Comparison of ENCODE assay signal across 12 cellular contexts in the genomic region with DNA sequence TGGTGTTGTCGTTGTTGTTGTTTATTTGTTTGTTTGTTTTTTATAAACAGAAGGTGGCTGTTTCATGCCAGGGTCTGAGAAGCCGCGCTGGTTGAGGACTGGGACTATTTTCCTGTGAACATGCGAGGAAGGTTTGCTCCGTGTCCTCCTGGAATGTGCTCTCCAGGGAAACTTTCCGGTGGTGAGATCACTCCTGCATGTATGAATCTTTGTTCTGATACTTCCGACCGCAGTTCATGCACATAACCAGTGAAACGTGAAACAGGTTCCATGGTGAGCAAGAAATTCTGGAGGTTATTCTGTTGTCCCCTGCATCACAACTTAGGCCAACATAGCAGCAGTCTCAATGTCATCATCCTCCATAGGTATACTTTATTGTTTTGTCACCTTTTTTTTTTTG.
"Had no signal": no experiment of that assay in that cellular context is flagged by ENCODE, and none has a peak within 500 bp of the region (broad histone marks: within the 10 kb centered on the region; RNA-seq: fewer than 3 reads in every experiment).

No MANE protein-coding gene starts in this region.

- H3K27ac Mint-ChIP-seq: activated naive CD4-positive, alpha-beta T cell treated with anti-CD3 and anti-CD28 coated beads, Interleukin-2, amount 50 U/mL, for 24 hours had no signal

- H3K4me3 Mint-ChIP-seq: activated naive CD4-positive, alpha-beta T cell treated with anti-CD3 and anti-CD28 coated beads, Interleukin-2, amount 50 U/mL, for 24 hours; stimulated activated naive CD8-positive, alpha-beta T cell treated with anti-CD3 and anti-CD28 coated beads, Interleukin-15, amount 100 ng/mL, for 72 hours had no signal

- DNase-seq: activated CD4-positive, alpha-beta T cell treated with anti-CD3 and anti-CD28 coated beads, Interleukin-2, amount 50 U/mL, for 1 hour; activated effector memory CD4-positive, alpha-beta T cell treated with Interleukin-2 at 50 U/mL for 16 hours; activated T-cell treated with anti-CD3 and anti-CD28 coated beads, Interleukin-2, amount 50 U/mL, for 1 hour; brain microvascular endothelial cell; cerebellar nuclear complex; esophagus squamous epithelium; foreskin fibroblast; stimulated activated CD4-positive, alpha-beta T cell treated with anti-CD3 and anti-CD28 coated beads, Interleukin-2, amount 100 ng/mL, for 48 hours; stimulated activated CD8-positive, alpha-beta memory T cell treated with anti-CD3 and anti-CD28 coated beads, Interleukin-4, amount 100 ng/mL, for 48 hours; stimulated activated naive CD8-positive, alpha-beta T cell treated with anti-CD3 and anti-CD28 coated beads, Interleukin-15, amount 100 ng/mL, for 72 hours; testis had no signal

- ATAC-seq: stimulated activated naive CD8-positive, alpha-beta T cell treated with anti-CD3 and anti-CD28 coated beads, Interleukin-15, amount 100 ng/mL, for 72 hours had no signal

- H3K4me1 Mint-ChIP-seq: activated naive CD4-positive, alpha-beta T cell treated with anti-CD3 and anti-CD28 coated beads, Interleukin-2, amount 50 U/mL, for 24 hours had no signal

- H3K36me3 Mint-ChIP-seq: activated naive CD4-positive, alpha-beta T cell treated with anti-CD3 and anti-CD28 coated beads, Interleukin-2, amount 50 U/mL, for 24 hours had no signal
